8 cellular contexts compared by ENCODE assay signal in genomic region chr14:63438065-63438757, GRCh38.
DNase-seq lines count a peak whose midpoint lies in the region; ATAC-seq and TF ChIP-seq lines count a peak whose summit lies in the region.

No MANE protein-coding gene starts in this region.

- peak overlapping the region; percentile 16 for H3K27ac Mint-ChIP-seq in activated T-cell treated with anti-CD3 and anti-CD28 coated beads, Interleukin-2, amount 50 U/mL, for 72 hours
- H3K27ac Mint-ChIP-seq in progenitor cell of endocrine pancreas = peak overlapping the region; percentile 42

- H3K4me3 Mint-ChIP-seq in activated T-cell treated with anti-CD3 and anti-CD28 coated beads, Interleukin-2, amount 50 U/mL, for 72 hours = peak overlapping the region in 1 of 2 donors; percentile 54
- no peak overlapping the region for H3K4me3 Mint-ChIP-seq in progenitor cell of endocrine pancreas (ENCODE audit: low read depth)

- H3K36me3 ChIP-seq in MG63 = no peaks in the 10 kb centered on the region

- TF ChIP-seq CTCF in GM10266 (IDR thresholded peaks at IDR 0.05; ENCODE audit: control insufficient read depth, insufficient read depth, low read depth, missing control alignments) (peak; percentile 36), progenitor cell of endocrine pancreas (IDR thresholded peaks at IDR 0.05; ENCODE audit: unreplicated experiment) (no peak)

- H3K4me3 ChIP-seq in MG63 = peak overlapping the region; percentile 14; the same call in 1 of the 2 replicates

- DNase-seq in A172 (ENCODE audit: low spot score) (peak; percentile 67), GM10266 (ENCODE audit: extremely low spot score) (no peak), MG63 (peak; percentile 80), foreskin melanocyte (peak; percentile 49), progenitor cell of endocrine pancreas (ENCODE audit: low spot score, unreplicated experiment) (no peak), NCI-H1694 (lab: John Stamatoyannopoulos, UW) (no peak)
- peak in 1 of 2 donors; percentile 5 for DNase-seq in activated T-cell treated with anti-CD3 and anti-CD28 coated beads, Interleukin-2, amount 50 U/mL, for 72 hours

- H3K9me3 Mint-ChIP-seq in activated T-cell treated with anti-CD3 and anti-CD28 coated beads, Interleukin-2, amount 50 U/mL, for 72 hours = no peaks in the 10 kb centered on the region
- H3K9me3 Mint-ChIP-seq in progenitor cell of endocrine pancreas (ENCODE audit: low read depth) = no peaks in the 10 kb centered on the region

- H3K27me3 Mint-ChIP-seq in activated T-cell treated with anti-CD3 and anti-CD28 coated beads, Interleukin-2, amount 50 U/mL, for 72 hours (ENCODE audit: low read depth) = no peaks in the 10 kb centered on the region
- H3K27me3 Mint-ChIP-seq in progenitor cell of endocrine pancreas = no peaks in the 10 kb centered on the region

- no peaks in the 10 kb centered on the region for H3K36me3 Mint-ChIP-seq in activated T-cell treated with anti-CD3 and anti-CD28 coated beads, Interleukin-2, amount 50 U/mL, for 72 hours (ENCODE audit: insufficient read depth in 2 of 2)
- H3K36me3 Mint-ChIP-seq in progenitor cell of endocrine pancreas (ENCODE audit: insufficient read depth) = peaks cover 6% of the 10 kb centered on the region

- peaks cover 33% of the 10 kb centered on the region for H3K4me1 Mint-ChIP-seq in activated T-cell treated with anti-CD3 and anti-CD28 coated beads, Interleukin-2, amount 50 U/mL, for 72 hours (ENCODE audit: low read depth)
- H3K4me1 Mint-ChIP-seq in progenitor cell of endocrine pancreas (ENCODE audit: low read depth) = peaks cover 3% of the 10 kb centered on the region

- H3K9me3 ChIP-seq in MG63 = no peaks in the 10 kb centered on the region

- H3K27me3 ChIP-seq in MG63 = no peaks in the 10 kb centered on the region

- ATAC-seq in activated T-cell treated with anti-CD3 and anti-CD28 coated beads, Interleukin-2, amount 50 U/mL, for 72 hours (replicated peaks in 1 of 2) = peak; percentile 36 to 41
- ATAC-seq in GM19328 (IDR thresholded peaks at IDR 0.05; ENCODE audit: unreplicated experiment) = no peak

Comparison
In these comparisons a context has a peak if more than half of its experiments do, and no peak if none do; other contexts are left out.
1. DNase-seq: peak in A172 (single experiment), MG63 (single experiment) and foreskin melanocyte (single experiment); none in GM10266 (single experiment), progenitor cell of endocrine pancreas (single experiment) and NCI-H1694 (single experiment).